9 cellular contexts compared by ENCODE assay signal in genomic region chr22:30290318-30290678, GRCh38. TPM values are rescaled to one million over a fixed set of nuclear protein-coding genes. Genes with fewer than 3 reads are reported as not detected.
A peak's percentile ranks its signal among the peaks of the same experiment; 100 is the strongest.
DNase-seq lines count a peak whose midpoint lies in the region; ATAC-seq, FAIRE-seq and TF ChIP-seq lines count a peak whose summit lies in the region.
"Had no signal": no experiment of that assay in that cellular context is flagged by ENCODE, and none has a peak within 500 bp of the region (broad histone marks: within the 10 kb centered on the region; RNA-seq: fewer than 3 reads in every experiment).

No MANE protein-coding gene starts in this region.

- peak; percentile 23 for DNase-seq in SK-N-DZ (ENCODE audit: low spot score)
- DNase-seq in smooth muscle cell (lab: John Stamatoyannopoulos, UW; ENCODE audit: unreplicated experiment): no peak
- no peak for DNase-seq in NCI-H446 (lab: John Stamatoyannopoulos, UW)
- no peak for DNase-seq in medulla oblongata (ENCODE audit: extremely low spot score)
- DNase-seq in HTR-8/SVneo (ENCODE audit: insufficient read length, low spot score): no peak
- no peak for DNase-seq in AML-193 (lab: John Stamatoyannopoulos, UW)

- peaks cover 7 to 56% (median 35%) of the 10 kb centered on the region in 3 donors for H3K4me1 ChIP-seq in gastroesophageal sphincter
- H3K4me1 ChIP-seq in smooth muscle cell (ENCODE audit: low read depth): peaks cover 14% of the 10 kb centered on the region

- no peak overlapping the region for H3K9ac ChIP-seq in smooth muscle cell (ENCODE audit: low read depth)

- no peak for TF ChIP-seq POLR2A in gastroesophageal sphincter (IDR thresholded peaks at IDR 0.05)

- peaks cover 55% of the 10 kb centered on the region for H4K20me1 ChIP-seq in smooth muscle cell (ENCODE audit: low read depth)

- ATAC-seq in GM21515 (IDR thresholded peaks at IDR 0.05; ENCODE audit: unreplicated experiment) (peak; percentile 4), gastroesophageal sphincter (no peak)

- H3K9me3 ChIP-seq in gastroesophageal sphincter: no peaks in the 10 kb centered on the region
- no peaks in the 10 kb centered on the region for H3K9me3 ChIP-seq in smooth muscle cell (replicated peaks; ENCODE audit: low read depth)

- no peak overlapping the region for H2AFZ ChIP-seq in smooth muscle cell (ENCODE audit: low read depth)

- H3K27me3 ChIP-seq in gastroesophageal sphincter (no peaks in the 10 kb centered on the region), smooth muscle cell (ENCODE audit: low read depth) (no peaks in the 10 kb centered on the region)

- H3K4me3 ChIP-seq in gastroesophageal sphincter: peak overlapping the region in 1 of 2 donors; percentile 76
- peak overlapping the region; percentile 79 for H3K4me3 ChIP-seq in smooth muscle cell

- no CpG with 5 or more reads among the region's 3 CpGs for WGBS in gastroesophageal sphincter (ENCODE audit: low coverage in 1 of 2), 2 donors
- WGBS in smooth muscle cell (ENCODE audit: low lambda C conversion rate): 57% methylated on average over 3 of the region's 3 CpGs

- peak overlapping the region; percentile 93 for H3K4me2 ChIP-seq in smooth muscle cell

- TF ChIP-seq CTCF in gastroesophageal sphincter (IDR thresholded peaks at IDR 0.05) (no peak), smooth muscle cell (IDR thresholded peaks at IDR 0.05; ENCODE audit: borderline replicate concordance, insufficient read depth, poor library complexity, severe bottlenecking) (no peak)

- H3K27ac ChIP-seq in gastroesophageal sphincter: peak overlapping the region; percentile 94 to 98 (median 96)
- H3K27ac ChIP-seq in smooth muscle cell (ENCODE audit: low read depth): peak overlapping the region; percentile 35

- peaks cover 0 to 60% of the 10 kb centered on the region in 2 donors for H3K36me3 ChIP-seq in gastroesophageal sphincter
- no peaks in the 10 kb centered on the region for H3K36me3 ChIP-seq in smooth muscle cell (ENCODE audit: low read depth)

- FAIRE-seq in HTR-8/SVneo (lab: Jason Lieb, UNC): no peak

- H3K79me2 ChIP-seq in smooth muscle cell (ENCODE audit: low read depth): no peaks in the 10 kb centered on the region

- peaks cover 17% of the 10 kb centered on the region for H3F3A ChIP-seq in smooth muscle cell (ENCODE audit: low read depth)

- TF ChIP-seq EP300 in gastroesophageal sphincter (IDR thresholded peaks at IDR 0.05): no peak

RNA-seq across cellular contexts. Expression of gene CASTOR1, which starts 1.0 kb away (rescaled TPM):
- polyA plus RNA-seq in SK-N-DZ (2014; cell fraction: cytosol; rRNA removed): 3.2 and 4.1 TPM in 2 replicates
- polyA plus RNA-seq in SK-N-DZ (2014; cell fraction: nucleus; rRNA removed): 7.9 and 11.9 TPM in 2 replicates
- total RNA-seq in gastroesophageal sphincter (10 to 100 TPM; 12.9 to 17.1 (median 16.2) TPM), smooth muscle cell (9.8 and 16.1 TPM in 2 replicates)
- 21.8 and 22.6 TPM in 2 replicates for polyA plus RNA-seq in smooth muscle cell

RNA-seq across cellular contexts. Expression of gene OSM, which starts 23.6 kb away (rescaled TPM):
- not detected in 2 replicates for polyA plus RNA-seq in SK-N-DZ (2014; cell fraction: cytosol; rRNA removed)
- not detected in 2 replicates for polyA plus RNA-seq in SK-N-DZ (2014; cell fraction: nucleus; rRNA removed)
- total RNA-seq in gastroesophageal sphincter (1 to 10 TPM in 2 of 4 donors, not detected in 2; 4.1 to 7.7 TPM), smooth muscle cell (0.27 and 1.5 TPM in 2 replicates)
- polyA plus RNA-seq in smooth muscle cell: 0.14 and 1.0 TPM in 2 replicates
- total RNA-seq: glomerular endothelial cell had no signal

RNA-seq across cellular contexts. Expression of gene TBC1D10A, which starts 36.4 kb away (rescaled TPM):
- polyA plus RNA-seq in SK-N-DZ (2014; cell fraction: cytosol; rRNA removed): 11.4 and 12.7 TPM in 2 replicates
- polyA plus RNA-seq in SK-N-DZ (2014; cell fraction: nucleus; rRNA removed): 17.1 and 20.8 TPM in 2 replicates
- total RNA-seq in gastroesophageal sphincter (10 to 100 TPM; 25.3 to 30.8 (median 26.0) TPM), smooth muscle cell (16.8 and 23.0 TPM in 2 replicates)
- polyA plus RNA-seq in smooth muscle cell: 51.1 and 57.6 TPM in 2 replicates

RNA-seq across cellular contexts. Expression of gene LIF, which starts 43.7 kb away (rescaled TPM):
- polyA plus RNA-seq in SK-N-DZ (2014; cell fraction: cytosol; rRNA removed): not detected in 2 replicates
- 0.04 TPM in 1 of 2 replicates, not detected in the other for polyA plus RNA-seq in SK-N-DZ (2014; cell fraction: nucleus; rRNA removed)
- 10 to 100 TPM in 1 of 4 donors, under 1 TPM in 2, not detected in 1; 0.58 to 15.8 (median 0.59) TPM for total RNA-seq in gastroesophageal sphincter
- total RNA-seq in smooth muscle cell: 29.9 and 40.6 TPM in 2 replicates
- 28.9 and 31.2 TPM in 2 replicates for polyA plus RNA-seq in smooth muscle cell
